8 cellular contexts compared by ENCODE assay signal in the genomic region with DNA sequence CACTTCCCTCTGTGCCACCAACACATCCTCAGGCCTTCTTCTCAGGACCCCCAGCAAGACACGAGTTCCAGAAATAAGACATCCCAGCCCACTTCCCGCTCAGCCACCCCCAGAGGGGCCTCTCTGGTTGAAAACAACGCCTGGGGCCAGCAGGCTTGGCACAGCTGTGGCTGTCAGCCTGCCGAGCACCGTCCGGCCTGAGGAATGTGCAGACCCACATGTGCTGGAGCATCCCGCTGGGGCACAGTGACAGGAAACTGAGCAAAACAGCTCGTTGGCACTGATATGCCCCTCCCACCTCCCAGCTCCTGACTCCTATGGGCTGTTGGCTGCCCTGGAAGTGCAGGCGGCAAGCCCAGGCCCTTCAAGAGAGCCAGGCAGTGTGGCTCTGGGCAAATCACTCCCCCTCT. TPM values are rescaled to one million over a fixed set of nuclear protein-coding genes. Genes with fewer than 3 reads are reported as not detected.
DNase-seq lines count a peak whose midpoint lies in the region; ATAC-seq and TF ChIP-seq lines count a peak whose summit lies in the region.

No MANE protein-coding gene starts in this region.

- ATAC-seq in stimulated activated effector memory CD8-positive, alpha-beta T cell treated with anti-CD3 and anti-CD28 coated beads, Interleukin-12 subunit alpha, Interleukin-12 subunit beta, amount 100 ng/mL, for 72 hours, result no peak
- ATAC-seq in GM18909 (IDR thresholded peaks at IDR 0.05; ENCODE audit: poor library complexity, unreplicated experiment), result no peak

- H3K36me3 Mint-ChIP-seq in stimulated activated effector memory CD8-positive, alpha-beta T cell treated with anti-CD3 and anti-CD28 coated beads, Interleukin-12 subunit alpha, Interleukin-12 subunit beta, amount 100 ng/mL, for 72 hours, result peaks cover 60% of the 10 kb centered on the region

- peak overlapping the region; percentile 92 for H3K27ac Mint-ChIP-seq in stimulated activated effector memory CD8-positive, alpha-beta T cell treated with anti-CD3 and anti-CD28 coated beads, Interleukin-12 subunit alpha, Interleukin-12 subunit beta, amount 100 ng/mL, for 72 hours

- peaks cover 74% of the 10 kb centered on the region for H3K4me1 Mint-ChIP-seq in stimulated activated effector memory CD8-positive, alpha-beta T cell treated with anti-CD3 and anti-CD28 coated beads, Interleukin-12 subunit alpha, Interleukin-12 subunit beta, amount 100 ng/mL, for 72 hours

- H3K36me3 ChIP-seq in KOPT-K1 (ENCODE audit: insufficient read depth, low read length) (no peaks in the 10 kb centered on the region), ascending aorta (peaks cover 0 to 4% of the 10 kb centered on the region in 2 donors)

- H3K9me3 ChIP-seq in KOPT-K1 (ENCODE audit: insufficient read depth, low read length, poor library complexity, severe bottlenecking) (no peaks in the 10 kb centered on the region), ascending aorta (no peaks in the 10 kb centered on the region)

- intact Hi-C loops in ascending aorta (cut with DNase I), result loop anchor here (10.0 kb wide), 2 partner anchors 1340 to 1530 kb away; partner anchors contain the start of gene PPP4R4

- no peak for TF ChIP-seq CTCF in ascending aorta (IDR thresholded peaks at IDR 0.05)

- peak overlapping the region; percentile 85 for H3K4me3 Mint-ChIP-seq in stimulated activated effector memory CD8-positive, alpha-beta T cell treated with anti-CD3 and anti-CD28 coated beads, Interleukin-12 subunit alpha, Interleukin-12 subunit beta, amount 100 ng/mL, for 72 hours

- no peaks in the 10 kb centered on the region for H3K27me3 ChIP-seq in ascending aorta

- no peaks in the 10 kb centered on the region for H3K9me3 Mint-ChIP-seq in stimulated activated effector memory CD8-positive, alpha-beta T cell treated with anti-CD3 and anti-CD28 coated beads, Interleukin-12 subunit alpha, Interleukin-12 subunit beta, amount 100 ng/mL, for 72 hours

- H3K4me1 ChIP-seq in ascending aorta, result peaks cover 28 to 52% of the 10 kb centered on the region in 2 donors

- H3K27ac ChIP-seq in KOPT-K1 (ENCODE audit: low read depth, low read length, poor library complexity, severe bottlenecking) (peak overlapping the region; percentile 57), ascending aorta (peak overlapping the region; percentile 85 to 90)

- DNase-seq in COLO668 (lab: John Stamatoyannopoulos, UW; ENCODE audit: unreplicated experiment) (peak; percentile 84), ascending aorta (ENCODE audit: low spot score in 2 of 2) (peak in 1 of 2 donors; percentile 80), iPS-NIHi7 (ENCODE audit: extremely low spot score) (peak; percentile 47), SW480 (ENCODE audit: low spot score) (no peak), HCEC 1CT (no peak)
- no peak for DNase-seq in stimulated activated effector memory CD8-positive, alpha-beta T cell treated with anti-CD3 and anti-CD28 coated beads, Interleukin-12 subunit alpha, Interleukin-12 subunit beta, amount 100 ng/mL, for 72 hours (ENCODE audit: low spot score in 2 of 2)

- H3K4me3 ChIP-seq in ascending aorta, result peak overlapping the region; percentile 76 to 79

RNA-seq across cellular contexts. Expression of gene SYNE3, which starts 1.4 kb away (rescaled TPM):
- 84.1 TPM for total RNA-seq in ascending aorta

RNA-seq across cellular contexts. Expression of gene GLRX5, which starts 19.8 kb away (rescaled TPM):
- total RNA-seq in ascending aorta, result 24.6 TPM

Comparison
In these comparisons a context has a peak if more than half of its experiments do, and no peak if none do; other contexts are left out.
1. DNase-seq: peak in COLO668 (single experiment) and iPS-NIHi7 (single experiment); none in stimulated activated effector memory CD8-positive, alpha-beta T cell treated with anti-CD3 and anti-CD28 coated beads, Interleukin-12 subunit alpha, Interleukin-12 subunit beta, amount 100 ng/mL, for 72 hours (0 of 2), SW480 (single experiment) and HCEC 1CT (single experiment).